34 cellular contexts compared by ENCODE assay signal in genomic region chr15:67528536-67528935, GRCh38.
"Had no signal": no experiment of that assay in that cellular context is flagged by ENCODE, and none has a peak within 500 bp of the region (broad histone marks: within the 10 kb centered on the region; RNA-seq: fewer than 3 reads in every experiment).

No MANE protein-coding gene starts in this region.

- H3K36me3 ChIP-seq: brain microvascular endothelial cell had no signal

- ATAC-seq: activated CD4-positive, CD25-positive, alpha-beta regulatory T cell treated with anti-CD3 and anti-CD28 coated beads, Interleukin-2, amount 50 U/mL, for 24 hours; activated CD8-positive, alpha-beta T cell treated with anti-CD3 and anti-CD28 coated beads for 36 hours; activated T-cell treated with anti-CD3 and anti-CD28 coated beads, Interleukin-2, amount 50 U/mL, for 4 hours; activated T-helper 17 cell treated with anti-CD3 and anti-CD28 coated beads, Interleukin-2, amount 50 U/mL, for 72 hours; esophagus mucosa; T-helper 17 cell had no signal

- H3K4me1 Mint-ChIP-seq: activated B cell treated with CpG ODN at 0.5 μM for 24 hours; activated T-helper 17 cell treated with anti-CD3 and anti-CD28 coated beads, Interleukin-2, amount 50 U/mL, for 72 hours; T-helper 17 cell had no signal

- H3K27me3 Mint-ChIP-seq: activated B cell treated with CpG ODN at 0.5 μM for 24 hours; activated CD8-positive, alpha-beta T cell treated with anti-CD3 and anti-CD28 coated beads for 36 hours; activated naive CD8-positive, alpha-beta T cell; activated T-helper 17 cell treated with anti-CD3 and anti-CD28 coated beads, Interleukin-2, amount 50 U/mL, for 72 hours; central memory CD8-positive, alpha-beta T cell; dendritic cell treated with granulocyte-macrophage colony-stimulating factor and Interleukin-4, amounts not matched to agents 40 ng/mL and 50 ng/mL, for 4 days; T-helper 17 cell had no signal

- H3K27me3 ChIP-seq: brain microvascular endothelial cell, dorsolateral prefrontal cortex had no signal

- H3K9me3 Mint-ChIP-seq: activated B cell treated with CpG ODN at 0.5 μM for 24 hours; activated CD8-positive, alpha-beta T cell treated with anti-CD3 and anti-CD28 coated beads for 36 hours; activated T-cell treated with anti-CD3 and anti-CD28 coated beads, Interleukin-2, amount 50 U/mL, for 4 hours; activated T-helper 17 cell treated with anti-CD3 and anti-CD28 coated beads, Interleukin-2, amount 50 U/mL, for 72 hours; central memory CD8-positive, alpha-beta T cell; dendritic cell treated with granulocyte-macrophage colony-stimulating factor and Interleukin-4, amounts not matched to agents 40 ng/mL and 50 ng/mL, for 4 days; endodermal cell; T-helper 2 cell treated with Interferon-gamma antibody and Interleukin-4, amounts not matched to agents 5 μg/mL and 100 μg/mL, for 36 hours had no signal

- H3K4me3 Mint-ChIP-seq: activated B cell treated with CpG ODN at 0.5 μM for 24 hours; activated CD8-positive, alpha-beta T cell treated with anti-CD3 and anti-CD28 coated beads for 36 hours; activated naive CD8-positive, alpha-beta T cell; activated T-cell treated with anti-CD3 and anti-CD28 coated beads, Interleukin-2, amount 50 U/mL, for 4 hours; activated T-helper 17 cell treated with anti-CD3 and anti-CD28 coated beads, Interleukin-2, amount 50 U/mL, for 72 hours; central memory CD8-positive, alpha-beta T cell; dendritic cell treated with granulocyte-macrophage colony-stimulating factor and Interleukin-4, amounts not matched to agents 40 ng/mL and 50 ng/mL, for 4 days; endodermal cell; T-helper 17 cell; T-helper 2 cell treated with Interferon-gamma antibody and Interleukin-4, amounts not matched to agents 5 μg/mL and 100 μg/mL, for 36 hours had no signal

- DNase-seq: activated B cell treated with CpG ODN at 0.5 μM for 24 hours; activated CD4-positive, alpha-beta T cell treated with anti-CD3 and anti-CD28 coated beads for 48 hours; activated CD4-positive, alpha-beta T cell treated with anti-CD3 and anti-CD28 coated beads, Interleukin-2, amount 50 U/mL, for 1 hour; activated CD4-positive, alpha-beta T cell treated with anti-CD3 and anti-CD28 coated beads, Interleukin-2, amount 50 U/mL, for 48 hours; activated CD8-positive, alpha-beta memory T cell treated with anti-CD3 and anti-CD28 coated beads for 24 hours; activated CD8-positive, alpha-beta T cell treated with anti-CD3 and anti-CD28 coated beads for 36 hours; activated effector memory CD4-positive, alpha-beta T cell treated with Interleukin-2 at 50 U/mL for 16 hours; activated gamma-delta T cell treated with Interleukin-2 at 50 U/mL for 16 hours; activated naive CD4-positive, alpha-beta T cell treated with anti-CD3 and anti-CD28 coated beads, Interleukin-2, amount 50 U/mL, for 16 hours; activated naive CD4-positive, alpha-beta T cell treated with Interleukin-2 at 50 U/mL for 16 hours; activated T-cell treated with anti-CD3 and anti-CD28 coated beads, Interleukin-2, amount 50 U/mL, for 4 hours; amniotic stem cell; anterior cingulate cortex; brain microvascular endothelial cell; dorsolateral prefrontal cortex; effector memory CD4-positive, alpha-beta T cell; endodermal cell; foreskin fibroblast; glutamatergic neuron; T-helper 1 cell; T-helper 17 cell; T1000; WERI-Rb-1 had no signal

- H3K4me3 ChIP-seq: coronary artery, dorsolateral prefrontal cortex had no signal

- FAIRE-seq: astrocyte, bronchial epithelial cell, frontal cortex had no signal

- H3K27ac ChIP-seq: brain microvascular endothelial cell, coronary artery, dorsolateral prefrontal cortex, WERI-Rb-1 had no signal

- H3K27ac Mint-ChIP-seq: activated B cell treated with CpG ODN at 0.5 μM for 24 hours; activated CD8-positive, alpha-beta T cell treated with anti-CD3 and anti-CD28 coated beads for 36 hours; activated naive CD8-positive, alpha-beta T cell; activated T-helper 17 cell treated with anti-CD3 and anti-CD28 coated beads, Interleukin-2, amount 50 U/mL, for 72 hours; dendritic cell treated with granulocyte-macrophage colony-stimulating factor and Interleukin-4, amounts not matched to agents 40 ng/mL and 50 ng/mL, for 4 days; endodermal cell; T-helper 17 cell; T-helper 2 cell treated with Interferon-gamma antibody and Interleukin-4, amounts not matched to agents 5 μg/mL and 100 μg/mL, for 36 hours had no signal
